In genomic region chr1:67978988-67979516, GRCh38 we compare ENCODE assay signal across 15 cellular contexts.
DNase-seq lines count a peak whose midpoint lies in the region; ATAC-seq and TF ChIP-seq lines count a peak whose summit lies in the region.
"Had no signal": no experiment of that assay in that cellular context is flagged by ENCODE, and none has a peak within 500 bp of the region (broad histone marks: within the 10 kb centered on the region; RNA-seq: fewer than 3 reads in every experiment).

No MANE protein-coding gene starts in this region.

- POLR2A ChIA-PET in AG04449 (lab: Yijun Ruan, JAX) = interaction anchor here (0.7 kb wide), 1 partner anchor 294 kb away, joined by 4 read pairs; the partner anchor contains the start of gene GADD45A

- DNase-seq in AG04449 (ENCODE audit: low read depth, low spot score) (peak; percentile 40), HT-29 (ENCODE audit: low spot score) (peak; percentile 11), astrocyte of the cerebellum (ENCODE audit: low read depth) (peak; percentile 77), foreskin keratinocyte (peak; percentile 76 to 80), GOT3 (lab: John Stamatoyannopoulos, UW) (no peak), MG63 (no peak), DMS153 treated with DMSO at 0.1 percent for 48 hours (lab: John Stamatoyannopoulos, UW; ENCODE audit: unreplicated experiment) (no peak)
- DNase-seq: activated CD4-positive, alpha-beta T cell treated with anti-CD3 and anti-CD28 coated beads for 1 hour; aorta; DMS79 treated with DMSO at 0.1 percent for 48 hours; NCI-H2107; stimulated activated CD4-positive, alpha-beta T cell treated with anti-CD3 and anti-CD28 coated beads, Interleukin-4, amount 100 ng/mL, for 24 hours; stimulated activated naive B cell treated with anti-CD40 and anti-IgM and Interleukin-4, amounts not matched to agents 10 μg/mL and 1 μg/mL and 100 μg/mL, for 72 hours; SW 1271 had no signal

- H3K36me3 ChIP-seq in MG63 = no peaks in the 10 kb centered on the region

- H3K9me3 ChIP-seq in MG63 = no peaks in the 10 kb centered on the region

- no peak overlapping the region for H3K4me3 ChIP-seq in AG04449 (ENCODE audit: low read depth, low read length)
- H3K4me3 ChIP-seq in astrocyte of the cerebellum (ENCODE audit: low read depth, low read length) = no peak overlapping the region
- no peak overlapping the region for H3K4me3 ChIP-seq in MG63

- CTCF ChIA-PET in AG04449 (lab: Yijun Ruan, JAX) = interaction anchor here (0.8 kb wide), 1 partner anchor 26 kb away, joined by 3 read pairs; no protein-coding TSS in a partner anchor

- TF ChIP-seq CTCF in AG04449 (IDR thresholded peaks at IDR 0.05; ENCODE audit: insufficient read depth, low read length, missing control alignments) (no peak), astrocyte of the cerebellum (IDR thresholded peaks at IDR 0.05; ENCODE audit: low read depth, low read length, missing control alignments) (no peak), foreskin keratinocyte (conservative IDR thresholded peaks at IDR 0.05) (no peak)

- in situ Hi-C loops in astrocyte of the cerebellum (cut with HindIII; ENCODE audit: low sequenced_read_pairs) = no loop called here

- ATAC-seq in foreskin keratinocyte = peak; percentile 98
- ATAC-seq in GM21528 (IDR thresholded peaks at IDR 0.05; ENCODE audit: low FRiP score, unreplicated experiment) = no peak
- ATAC-seq: stimulated activated naive B cell treated with anti-CD40 and anti-IgM and Interleukin-4, amounts not matched to agents 10 μg/mL and 1 μg/mL and 100 μg/mL, for 72 hours had no signal

- H3K27ac ChIP-seq in foreskin keratinocyte = no peak overlapping the region

- H3K27me3 ChIP-seq in foreskin keratinocyte = no peaks in the 10 kb centered on the region
- no peaks in the 10 kb centered on the region for H3K27me3 ChIP-seq in MG63

- peaks cover 12% of the 10 kb centered on the region for H3K4me1 ChIP-seq in foreskin keratinocyte

Comparison
In these comparisons a context has a peak if more than half of its experiments do, and no peak if none do; other contexts are left out.
1. DNase-seq: peak in AG04449 (single experiment), HT-29 (single experiment), astrocyte of the cerebellum (single experiment) and foreskin keratinocyte (2 of 2); none in GOT3 (single experiment), MG63 (single experiment) and DMS153 treated with DMSO at 0.1 percent for 48 hours (single experiment).